Comparison of ENCODE assay signal across 8 cellular contexts in the genomic region with DNA sequence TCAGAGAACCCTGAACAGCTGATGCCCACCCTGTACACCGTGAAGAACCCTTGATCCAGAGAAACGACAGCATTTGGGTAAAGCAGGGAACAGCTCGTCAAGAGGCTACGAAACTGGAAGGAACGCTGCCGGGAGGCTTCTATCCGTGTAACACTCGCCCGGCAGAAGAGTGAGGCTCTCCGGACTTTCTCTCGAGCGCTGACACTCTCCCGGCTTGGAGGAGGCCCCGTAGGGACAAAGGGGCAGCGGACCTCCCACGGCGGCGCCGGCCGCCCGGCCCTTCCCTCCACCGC. TPM values are rescaled to one million over a fixed set of nuclear protein-coding genes. Genes with fewer than 3 reads are reported as not detected.
DNase-seq lines count a peak whose midpoint lies in the region; ATAC-seq and TF ChIP-seq lines count a peak whose summit lies in the region.

No MANE protein-coding gene starts in this region.

- ATAC-seq in HG03457 (IDR thresholded peaks at IDR 0.05; ENCODE audit: unreplicated experiment) (no peak), left lobe of liver (no peak), HG03108 (IDR thresholded peaks at IDR 0.05; ENCODE audit: unreplicated experiment) (no peak)

- no peak for TF ChIP-seq EP300 in neural cell (conservative IDR thresholded peaks at IDR 0.05; ENCODE audit: poor library complexity, severe bottlenecking)

- no peaks in the 10 kb centered on the region for H4K20me1 ChIP-seq in neural cell (ENCODE audit: insufficient read depth)

- H2AFZ ChIP-seq in neural cell (ENCODE audit: low read depth, low read length): peak overlapping the region; percentile 54

- peaks cover 46% of the 10 kb centered on the region for H3K4me1 ChIP-seq in CD4-positive, alpha-beta memory T cell (ENCODE audit: insufficient read depth, low read length)

- H3K9ac ChIP-seq in neural cell (ENCODE audit: low read length): peak overlapping the region; percentile 96

- H3F3A ChIP-seq in neural cell (ENCODE audit: insufficient read depth, low read length, poor library complexity, severe bottlenecking): no peaks in the 10 kb centered on the region

- no peak for DNase-seq in CD4-positive, alpha-beta memory T cell
- DNase-seq in left lobe of liver (ENCODE audit: low spot score) (no peak), NCI-H446 (lab: John Stamatoyannopoulos, UW) (no peak)

- H3K4me1 Mint-ChIP-seq in CD4-positive, alpha-beta memory T cell: peaks cover 22 to 62% (median 42%) of the 10 kb centered on the region in 4 donors
- peaks cover 80% of the 10 kb centered on the region for H3K4me1 Mint-ChIP-seq in dendritic cell treated with granulocyte-macrophage colony-stimulating factor and Interleukin-4, amounts not matched to agents 40 ng/mL and 50 ng/mL, for 4 days (ENCODE audit: low read depth)

- POLR2A ChIA-PET in CD4-positive, alpha-beta memory T cell (lab: Charles Lee; ENCODE audit: partially characterized antibody): interaction anchor here (1.3 to 14.4 kb wide), 5 partner anchors 15 to 29 kb away, joined by 3 to 144 read pairs (median 10); partner anchors contain the start of genes HYAL3, IFRD2, NAA80 and RASSF1

- H3K79me2 ChIP-seq in neural cell (replicated peaks; ENCODE audit: insufficient read depth, low read length): peaks cover 23% of the 10 kb centered on the region

- no peak for TF ChIP-seq CTCF in neural cell (IDR thresholded peaks at IDR 0.05; ENCODE audit: poor library complexity, severe bottlenecking)

- no peaks in the 10 kb centered on the region for H3K9me2 ChIP-seq in neural cell (ENCODE audit: insufficient read depth, low read length)

- peak overlapping the region; percentile 73 for H3K27ac ChIP-seq in CD4-positive, alpha-beta memory T cell (ENCODE audit: low read depth, low read length)
- peak overlapping the region; percentile 96 for H3K27ac ChIP-seq in KOPT-K1 (ENCODE audit: low read depth, low read length, poor library complexity, severe bottlenecking)
- peak overlapping the region; percentile 94 for H3K27ac ChIP-seq in neural cell (ENCODE audit: low read length)

- H3K36me3 ChIP-seq in CD4-positive, alpha-beta memory T cell (ENCODE audit: insufficient read depth, low read length): peaks cover 5% of the 10 kb centered on the region
- peaks cover 61% of the 10 kb centered on the region for H3K36me3 ChIP-seq in KOPT-K1 (ENCODE audit: insufficient read depth, low read length)
- H3K36me3 ChIP-seq in neural cell (ENCODE audit: insufficient read depth, low read length): no peaks in the 10 kb centered on the region

- TF ChIP-seq RAD21 in neural cell (conservative IDR thresholded peaks at IDR 0.05): no peak

- no peaks in the 10 kb centered on the region for H3K27me3 Mint-ChIP-seq in CD4-positive, alpha-beta memory T cell
- H3K27me3 Mint-ChIP-seq in dendritic cell treated with granulocyte-macrophage colony-stimulating factor and Interleukin-4, amounts not matched to agents 40 ng/mL and 50 ng/mL, for 4 days: no peaks in the 10 kb centered on the region

- H3K4me2 ChIP-seq in neural cell (ENCODE audit: low read length): peak overlapping the region; percentile 87

- H3K27ac Mint-ChIP-seq in CD4-positive, alpha-beta memory T cell: peak overlapping the region in 6 of 7 donors; percentile 81 to 97 (median 94)
- peak overlapping the region; percentile 97 for H3K27ac Mint-ChIP-seq in dendritic cell treated with granulocyte-macrophage colony-stimulating factor and Interleukin-4, amounts not matched to agents 40 ng/mL and 50 ng/mL, for 4 days

- no peaks in the 10 kb centered on the region for H3K9me3 Mint-ChIP-seq in CD4-positive, alpha-beta memory T cell
- no peaks in the 10 kb centered on the region for H3K9me3 Mint-ChIP-seq in dendritic cell treated with granulocyte-macrophage colony-stimulating factor and Interleukin-4, amounts not matched to agents 40 ng/mL and 50 ng/mL, for 4 days

- CTCF ChIA-PET in CD4-positive, alpha-beta memory T cell (lab: Charles Lee; ENCODE audit: partially characterized antibody): interaction anchor here (1.0 to 5.6 kb wide), 5 partner anchors 10 to 94 kb away, joined by 3 to 37 read pairs (median 5); partner anchors contain the start of genes HYAL3 and NAA80

- intact Hi-C loops in CD4-positive, alpha-beta memory T cell (cut with micrococcal nuclease): loop anchor here (1.0 to 2.0 kb wide), 4 partner anchors 17 to 94 kb away; partner anchors contain the start of genes HYAL3, IFRD2 and NAA80
- intact Hi-C loops in dendritic cell treated with granulocyte-macrophage colony-stimulating factor and Interleukin-4, amounts not matched to agents 40 ng/mL and 50 ng/mL, for 4 days (cut with micrococcal nuclease): loop anchor here (1.0 kb wide), 1 partner anchor 21 kb away; the partner anchor contains the start of genes HYAL3 and NAA80

- H3K4me3 ChIP-seq in CD4-positive, alpha-beta memory T cell (ENCODE audit: low read length in 2 of 2): peak overlapping the region; percentile 74 to 87
- peak overlapping the region; percentile 93 for H3K4me3 ChIP-seq in neural cell (ENCODE audit: low read length)

- H3K4me3 Mint-ChIP-seq in CD4-positive, alpha-beta memory T cell: peak overlapping the region; percentile 86 to 95 (median 94)
- peak overlapping the region; percentile 78 for H3K4me3 Mint-ChIP-seq in dendritic cell treated with granulocyte-macrophage colony-stimulating factor and Interleukin-4, amounts not matched to agents 40 ng/mL and 50 ng/mL, for 4 days

- no peaks in the 10 kb centered on the region for H3K9me3 ChIP-seq in CD4-positive, alpha-beta memory T cell (ENCODE audit: control insufficient read depth in 1 of 2, low read length in 2 of 2)
- H3K9me3 ChIP-seq in KOPT-K1 (ENCODE audit: insufficient read depth, low read length, poor library complexity, severe bottlenecking) (no peaks in the 10 kb centered on the region), neural cell (ENCODE audit: low read length) (no peaks in the 10 kb centered on the region)

- no peaks in the 10 kb centered on the region for H3K27me3 ChIP-seq in CD4-positive, alpha-beta memory T cell (ENCODE audit: insufficient read depth, low read length)
- no peaks in the 10 kb centered on the region for H3K27me3 ChIP-seq in neural cell (ENCODE audit: insufficient read depth, low read depth, low read length)

- H3K36me3 Mint-ChIP-seq in CD4-positive, alpha-beta memory T cell: peaks cover 0 to 14% of the 10 kb centered on the region in 2 donors
- H3K36me3 Mint-ChIP-seq in dendritic cell treated with granulocyte-macrophage colony-stimulating factor and Interleukin-4, amounts not matched to agents 40 ng/mL and 50 ng/mL, for 4 days (ENCODE audit: low read depth): peaks cover 58% of the 10 kb centered on the region

TF ChIP-seq in neural cell, 6 proteins besides CTCF, POLR2A, EP300 and RAD21:
- TF ChIP-seq POLR2AphosphoS5 (IDR thresholded peaks at IDR 0.05): no peak
- TF ChIP-seq, protein P1, sequence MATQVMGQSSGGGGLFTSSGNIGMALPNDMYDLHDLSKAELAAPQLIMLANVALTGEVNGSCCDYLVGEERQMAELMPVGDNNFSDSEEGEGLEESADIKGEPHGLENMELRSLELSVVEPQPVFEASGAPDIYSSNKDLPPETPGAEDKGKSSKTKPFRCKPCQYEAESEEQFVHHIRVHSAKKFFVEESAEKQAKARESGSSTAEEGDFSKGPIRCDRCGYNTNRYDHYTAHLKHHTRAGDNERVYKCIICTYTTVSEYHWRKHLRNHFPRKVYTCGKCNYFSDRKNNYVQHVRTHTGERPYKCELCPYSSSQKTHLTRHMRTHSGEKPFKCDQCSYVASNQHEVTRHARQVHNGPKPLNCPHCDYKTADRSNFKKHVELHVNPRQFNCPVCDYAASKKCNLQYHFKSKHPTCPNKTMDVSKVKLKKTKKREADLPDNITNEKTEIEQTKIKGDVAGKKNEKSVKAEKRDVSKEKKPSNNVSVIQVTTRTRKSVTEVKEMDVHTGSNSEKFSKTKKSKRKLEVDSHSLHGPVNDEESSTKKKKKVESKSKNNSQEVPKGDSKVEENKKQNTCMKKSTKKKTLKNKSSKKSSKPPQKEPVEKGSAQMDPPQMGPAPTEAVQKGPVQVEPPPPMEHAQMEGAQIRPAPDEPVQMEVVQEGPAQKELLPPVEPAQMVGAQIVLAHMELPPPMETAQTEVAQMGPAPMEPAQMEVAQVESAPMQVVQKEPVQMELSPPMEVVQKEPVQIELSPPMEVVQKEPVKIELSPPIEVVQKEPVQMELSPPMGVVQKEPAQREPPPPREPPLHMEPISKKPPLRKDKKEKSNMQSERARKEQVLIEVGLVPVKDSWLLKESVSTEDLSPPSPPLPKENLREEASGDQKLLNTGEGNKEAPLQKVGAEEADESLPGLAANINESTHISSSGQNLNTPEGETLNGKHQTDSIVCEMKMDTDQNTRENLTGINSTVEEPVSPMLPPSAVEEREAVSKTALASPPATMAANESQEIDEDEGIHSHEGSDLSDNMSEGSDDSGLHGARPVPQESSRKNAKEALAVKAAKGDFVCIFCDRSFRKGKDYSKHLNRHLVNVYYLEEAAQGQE (IDR thresholded peaks at IDR 0.05; ENCODE audit: borderline replicate concordance): peak; percentile 79

RNA-seq across cellular contexts. Expression of gene HYAL2, which starts 1.7 kb away (rescaled TPM):
- total RNA-seq in CD4-positive, alpha-beta memory T cell: 1 to 10 TPM; 3.7 to 4.0 TPM
- polyA plus RNA-seq in CD4-positive, alpha-beta memory T cell: 10 to 100 TPM; 10.3 to 12.3 TPM
- polyA plus RNA-seq in neural cell: 116 and 138 TPM in 2 replicates
- 84.5 and 95.7 TPM in 2 replicates for polyA minus RNA-seq in neural cell
- 21.6 TPM for total RNA-seq in left lobe of liver

RNA-seq across cellular contexts. Expression of gene TUSC2, which starts 7.2 kb away (rescaled TPM):
- 10 to 100 TPM; 25.3 to 30.0 TPM for total RNA-seq in CD4-positive, alpha-beta memory T cell
- 10 to 100 TPM; 45.1 to 45.9 TPM for polyA plus RNA-seq in CD4-positive, alpha-beta memory T cell
- polyA plus RNA-seq in neural cell: 88.8 and 106 TPM in 2 replicates
- 28.6 and 35.3 TPM in 2 replicates for polyA minus RNA-seq in neural cell
- 15.0 TPM for total RNA-seq in left lobe of liver

RNA-seq across cellular contexts. Expression of gene HYAL1, which starts 17.4 kb away (rescaled TPM):
- total RNA-seq in CD4-positive, alpha-beta memory T cell: under 1 TPM; 0.38 to 0.50 TPM
- polyA plus RNA-seq in CD4-positive, alpha-beta memory T cell: under 1 TPM; 0.09 to 0.20 TPM
- polyA plus RNA-seq in neural cell: 2.2 and 4.7 TPM in 2 replicates
- polyA minus RNA-seq in neural cell: 3.2 and 3.6 TPM in 2 replicates
- total RNA-seq in left lobe of liver: 140 TPM

RNA-seq across cellular contexts. Expression of gene RASSF1, which starts 19.8 kb away (rescaled TPM):
- total RNA-seq in CD4-positive, alpha-beta memory T cell: 10 to 100 TPM; 81.9 to 86.9 TPM
- 10 to 100 TPM; 37.5 to 62.3 TPM for polyA plus RNA-seq in CD4-positive, alpha-beta memory T cell
- 51.4 and 54.0 TPM in 2 replicates for polyA plus RNA-seq in neural cell
- polyA minus RNA-seq in neural cell: 18.1 and 19.0 TPM in 2 replicates
- 6.4 TPM for total RNA-seq in left lobe of liver

RNA-seq across cellular contexts. Expression of gene HYAL3, which starts 21.6 kb away (rescaled TPM):
- 1 to 10 TPM; 5.1 to 5.4 TPM for total RNA-seq in CD4-positive, alpha-beta memory T cell
- 1 to 10 TPM; 4.4 to 7.1 TPM for polyA plus RNA-seq in CD4-positive, alpha-beta memory T cell
- polyA plus RNA-seq in neural cell: 8.8 and 9.1 TPM in 2 replicates
- 2.7 and 6.1 TPM in 2 replicates for polyA minus RNA-seq in neural cell
- 2.9 TPM for total RNA-seq in left lobe of liver

Comparison
In these comparisons a context has a peak if more than half of its experiments do, and no peak if none do; other contexts are left out.
1. RNA of gene HYAL1, which starts 17.4 kb away (total RNA-seq): 140 TPM in left lobe of liver (single experiment); 0.38 to 0.50 TPM in CD4-positive, alpha-beta memory T cell; every median in the first group is over 10 times any median in the second.
2. Peak in every context shown above with its lines, with median percentiles within 50 percentile points of each other: H3K27ac ChIP-seq.